Comparison of ENCODE assay signal across 8 cellular contexts in genomic region chr19:41928754-41929535, GRCh38. TPM values are rescaled to one million over a fixed set of nuclear protein-coding genes. Genes with fewer than 3 reads are reported as not detected.
DNase-seq lines count a peak whose midpoint lies in the region; ATAC-seq, FAIRE-seq and TF ChIP-seq lines count a peak whose summit lies in the region.

No MANE protein-coding gene starts in this region.

- ATAC-seq in GM18858 (IDR thresholded peaks at IDR 0.05; ENCODE audit: unreplicated experiment), result no peak

- intact Hi-C loops in activated naive CD4-positive, alpha-beta T cell treated with anti-CD3 and anti-CD28 coated beads for 36 hours (cut with micrococcal nuclease), result loop anchor here (1.0 to 2.0 kb wide), 2 partner anchors 16 to 42 kb away; no protein-coding TSS in a partner anchor
- intact Hi-C loops in tibial artery (cut with DNase I; ENCODE audit: low total_unique reads), result no loop called here
- intact Hi-C loops in kidney (cut with DNase I), result no loop called here

- TF ChIP-seq CTCF in WI38 (IDR thresholded peaks at IDR 0.05; ENCODE audit: low read depth, low read length) (no peak), tibial artery (IDR thresholded peaks at IDR 0.05) (no peak), kidney (IDR thresholded peaks at IDR 0.05; ENCODE audit: borderline replicate concordance, extremely low read depth, insufficient read depth) (no peak)

- H3K4me3 ChIP-seq in WI38 (ENCODE audit: low read depth, low read length), result peak overlapping the region; percentile 46; the same call in 1 of the 2 replicates
- H3K4me3 ChIP-seq in iPS-20b (ENCODE audit: low read length), result peak overlapping the region; percentile 63; the same call in 1 of the 2 replicates
- H3K4me3 ChIP-seq in tibial artery, result peak overlapping the region; percentile 1 to 43
- H3K4me3 ChIP-seq in kidney (ENCODE audit: low read length in 2 of 2), result peak overlapping the region in 1 of 2 donors; percentile 43

- H3K9ac ChIP-seq in iPS-20b (ENCODE audit: low read depth, low read length) (no peak overlapping the region), kidney (ENCODE audit: low read length in 2 of 2) (no peak overlapping the region)

- H3K36me3 ChIP-seq in iPS-20b (ENCODE audit: insufficient read depth, low read depth, low read length) (no peaks in the 10 kb centered on the region), tibial artery (no peaks in the 10 kb centered on the region), kidney (ENCODE audit: control insufficient read depth in 1 of 2, insufficient read depth in 2 of 2, low read length in 2 of 2) (no peaks in the 10 kb centered on the region)

- H3K27me3 Mint-ChIP-seq in activated naive CD4-positive, alpha-beta T cell treated with anti-CD3 and anti-CD28 coated beads for 36 hours (ENCODE audit: low read depth), result no peaks in the 10 kb centered on the region

- peaks cover 6% of the 10 kb centered on the region for H3K4me1 ChIP-seq in iPS-20b (ENCODE audit: insufficient read depth, low read length)
- H3K4me1 ChIP-seq in tibial artery, result peaks cover 0 to 20% (median 16%) of the 10 kb centered on the region in 4 donors
- H3K4me1 ChIP-seq in kidney (ENCODE audit: control insufficient read depth in 1 of 2, insufficient read depth in 1 of 2, low read depth in 1 of 2, low read length in 2 of 2), result peaks cover 0 to 6% of the 10 kb centered on the region in 2 donors

- H3K27ac Mint-ChIP-seq in activated naive CD4-positive, alpha-beta T cell treated with anti-CD3 and anti-CD28 coated beads for 36 hours, result peak overlapping the region; percentile 40

- no peak for FAIRE-seq in kidney (lab: Jason Lieb, UNC)

- CTCF ChIA-PET in activated naive CD4-positive, alpha-beta T cell treated with anti-CD3 and anti-CD28 coated beads for 36 hours (lab: Charles Lee), result interaction anchor here (0.9 to 1.5 kb wide), 4 partner anchors 10 to 55 kb away, joined by 3 to 5 read pairs (median 4); no protein-coding TSS in a partner anchor

- no peaks in the 10 kb centered on the region for H3K36me3 Mint-ChIP-seq in activated naive CD4-positive, alpha-beta T cell treated with anti-CD3 and anti-CD28 coated beads for 36 hours (ENCODE audit: low read depth)

- peak overlapping the region; percentile 73 for H3K4me3 Mint-ChIP-seq in activated naive CD4-positive, alpha-beta T cell treated with anti-CD3 and anti-CD28 coated beads for 36 hours

- H3K9me3 ChIP-seq in iPS-20b (ENCODE audit: insufficient read depth, low read depth, low read length) (no peaks in the 10 kb centered on the region; the same call in 1 of the 2 replicates), tibial artery (no peaks in the 10 kb centered on the region), kidney (ENCODE audit: control insufficient read depth in 1 of 2, low read length in 2 of 2) (no peaks in the 10 kb centered on the region)

- no peaks in the 10 kb centered on the region for H3K9me3 Mint-ChIP-seq in activated naive CD4-positive, alpha-beta T cell treated with anti-CD3 and anti-CD28 coated beads for 36 hours

- peak; percentile 64 for DNase-seq in activated naive CD4-positive, alpha-beta T cell treated with anti-CD3 and anti-CD28 coated beads for 36 hours
- no peak for DNase-seq in activated naive CD4-positive, alpha-beta T cell treated with Interleukin-2 at 50 U/mL for 16 hours
- DNase-seq in tibial artery (no peak), HPDE6-E6E7 (ENCODE audit: extremely low spot score) (no peak), kidney (no peak)

- H3K27ac ChIP-seq in iPS-20b (ENCODE audit: low read length) (no peak overlapping the region), tibial artery (no peak overlapping the region), kidney (ENCODE audit: low read depth in 2 of 2, low read length in 2 of 2) (no peak overlapping the region)

- H3K27me3 ChIP-seq in iPS-20b (ENCODE audit: insufficient read depth, low read length), result peaks cover 100% of the 10 kb centered on the region
- H3K27me3 ChIP-seq in tibial artery, result peaks cover 6 to 99% of the 10 kb centered on the region in 2 donors

- H3K4me1 Mint-ChIP-seq in activated naive CD4-positive, alpha-beta T cell treated with anti-CD3 and anti-CD28 coated beads for 36 hours (ENCODE audit: low read depth), result peaks cover 23% of the 10 kb centered on the region

RNA-seq across cellular contexts. Expression of gene ERFL, which starts 0.7 kb away (rescaled TPM):
- 1 to 10 TPM in 1 of 2 experiments, under 1 TPM in 1; 0.99 to 1.3 TPM for total RNA-seq in activated naive CD4-positive, alpha-beta T cell treated with anti-CD3 and anti-CD28 coated beads for 36 hours
- 0.69 TPM for total RNA-seq in kidney
- not detected for polyA plus RNA-seq in kidney (ENCODE audit: insufficient read depth, low read depth, low replicate concordance)

RNA-seq across cellular contexts. Expression of gene RABAC1, which starts 30.2 kb away (rescaled TPM):
- 10 to 100 TPM; 32.8 TPM for total RNA-seq in activated naive CD4-positive, alpha-beta T cell treated with anti-CD3 and anti-CD28 coated beads for 36 hours
- total RNA-seq in kidney, result 146 TPM
- polyA plus RNA-seq in kidney (ENCODE audit: insufficient read depth, low read depth, low replicate concordance), result 333 TPM

RNA-seq across cellular contexts. Expression of gene ARHGEF1, which starts 46.0 kb away (rescaled TPM):
- 100 to 1,000 TPM; 246 to 260 TPM for total RNA-seq in activated naive CD4-positive, alpha-beta T cell treated with anti-CD3 and anti-CD28 coated beads for 36 hours
- total RNA-seq in kidney, result 139 TPM
- 39.0 TPM for polyA plus RNA-seq in kidney (ENCODE audit: insufficient read depth, low read depth, low replicate concordance)

RNA-seq across cellular contexts. Expression of gene CD79A, which starts 51.9 kb away (rescaled TPM):
- total RNA-seq in activated naive CD4-positive, alpha-beta T cell treated with anti-CD3 and anti-CD28 coated beads for 36 hours, result 1 to 10 TPM; 2.5 to 2.7 TPM
- total RNA-seq in kidney, result 11.0 TPM
- 0.32 TPM for polyA plus RNA-seq in kidney (ENCODE audit: insufficient read depth, low read depth, low replicate concordance)
